ENCODE assay signal across 21 cellular contexts in genomic region chr1:217717959-217718358, GRCh38.
DNase-seq lines count a peak whose midpoint lies in the region; ATAC-seq, FAIRE-seq and TF ChIP-seq lines count a peak whose summit lies in the region.
"Had no signal": no experiment of that assay in that cellular context is flagged by ENCODE, and none has a peak within 500 bp of the region (broad histone marks: within the 10 kb centered on the region; RNA-seq: fewer than 3 reads in every experiment).

No MANE protein-coding gene starts in this region.

- no peak overlapping the region for H4K91ac ChIP-seq in trophoblast cell (ENCODE audit: low read depth, low read length)

- H3K9ac ChIP-seq in trophoblast cell (ENCODE audit: low read length): no peak overlapping the region

- no peak for TF ChIP-seq RAD21 in A549 (conservative IDR thresholded peaks at IDR 0.05 in 1 of 2, IDR thresholded peaks at IDR 0.05 in 1 of 2)

- peak overlapping the region; percentile 60 to 69; a peak in 5 of 6 replicates for H3K27ac ChIP-seq in A549
- no peak overlapping the region for H3K27ac ChIP-seq in trophoblast cell (ENCODE audit: low read depth, low read length)
- H3K27ac ChIP-seq in lower lobe of right lung: no peak overlapping the region
- H3K27ac ChIP-seq: C4-2B, RWPE1, SJSA1 had no signal

- H3K27me3 ChIP-seq in kidney epithelial cell (ENCODE audit: control insufficient read depth, insufficient read depth, low read length): no peaks in the 10 kb centered on the region
- H3K27me3 ChIP-seq in trophoblast cell (ENCODE audit: insufficient read depth, low read length): no peaks in the 10 kb centered on the region
- no peaks in the 10 kb centered on the region for H3K27me3 ChIP-seq in lower lobe of right lung (ENCODE audit: low read depth)
- H3K27me3 ChIP-seq: SJSA1 had no signal

- no peak overlapping the region for H3K4me3 ChIP-seq in A549
- H3K4me3 ChIP-seq in kidney epithelial cell (ENCODE audit: low read depth, low read length): no peak overlapping the region
- H3K4me3 ChIP-seq in trophoblast cell (ENCODE audit: low read depth, low read length): no peak overlapping the region
- H3K4me3 ChIP-seq in lower lobe of right lung: no peak overlapping the region
- H3K4me3 ChIP-seq: SJSA1 had no signal

- H4K12ac ChIP-seq in trophoblast cell (ENCODE audit: low read depth, low read length): no peak overlapping the region

- TF ChIP-seq CTCF in A549 (IDR thresholded peaks at IDR 0.05) (no peak), kidney epithelial cell (IDR thresholded peaks at IDR 0.05; ENCODE audit: insufficient read depth, low read length, poor library complexity, severe bottlenecking) (no peak), lower lobe of right lung (IDR thresholded peaks at IDR 0.05) (no peak)

- H3K18ac ChIP-seq in trophoblast cell (ENCODE audit: low read length): no peak overlapping the region

- H2BK5ac ChIP-seq in trophoblast cell (ENCODE audit: low read depth, low read length, poor library complexity): no peak overlapping the region

- intact Hi-C loops in lower lobe of right lung (cut with DNase I): no loop called here

- H2AFZ ChIP-seq in trophoblast cell (ENCODE audit: insufficient read depth, low read length, poor library complexity): no peak overlapping the region

- peak overlapping the region; percentile 65 for H3K4me2 ChIP-seq in A549
- H3K4me2 ChIP-seq in trophoblast cell (ENCODE audit: low read length): peak overlapping the region; percentile 27

- no peaks in the 10 kb centered on the region for H3K36me3 ChIP-seq in kidney epithelial cell (ENCODE audit: control insufficient read depth, insufficient read depth, low read length)
- no peaks in the 10 kb centered on the region for H3K36me3 ChIP-seq in trophoblast cell (ENCODE audit: control insufficient read depth in 1 of 2, insufficient read depth in 2 of 2, low read length in 2 of 2)
- no peaks in the 10 kb centered on the region for H3K36me3 ChIP-seq in lower lobe of right lung
- H3K36me3 ChIP-seq: SJSA1 had no signal

- no peak overlapping the region for H4K8ac ChIP-seq in trophoblast cell (ENCODE audit: low read depth, low read length)

- CTCF ChIA-PET in A549 (lab: Yijun Ruan, JAX): interaction anchor here (0.8 kb wide), 1 partner anchor 17 kb away, joined by 3 read pairs; no protein-coding TSS in a partner anchor

- H2AK5ac ChIP-seq in trophoblast cell (ENCODE audit: low read length): no peak overlapping the region

- WGBS in A549 (ENCODE audit: missing lambda C conversion rate): 5% methylated on average over 1 of the region's 1 CpG
- no CpG with 5 or more reads among the region's 1 CpG for WGBS in trophoblast cell (ENCODE audit: extremely low coverage, insufficient coverage, insufficient read length)

- H3K4ac ChIP-seq in trophoblast cell (ENCODE audit: low read depth, low read length): no peak overlapping the region

- H3K79me2 ChIP-seq in trophoblast cell (ENCODE audit: control insufficient read depth, insufficient read depth, low read length, poor library complexity): no peaks in the 10 kb centered on the region

- H3K9me3 ChIP-seq in A549 (no peaks in the 10 kb centered on the region), trophoblast cell (ENCODE audit: insufficient read depth, low read depth, low read length) (no peaks in the 10 kb centered on the region), lower lobe of right lung (no peaks in the 10 kb centered on the region)
- H3K9me3 ChIP-seq: SJSA1 had no signal

- DNase-seq in A549 (ENCODE audit: low read depth in 1 of 2, low spot score in 1 of 2): peak; percentile 48 to 68
- DNase-seq in M059J (ENCODE audit: low read depth): peak; percentile 34
- DNase-seq in kidney epithelial cell (ENCODE audit: low read depth): peak; percentile 41
- DNase-seq in trophoblast cell: peak; percentile 80 to 97
- no peak for DNase-seq in NCI-H82 (lab: John Stamatoyannopoulos, UW)
- no peak for DNase-seq in lower lobe of right lung
- DNase-seq: DMS153, MV-4-11, NCI-H1417 treated with DMSO at 0.1 percent for 48 hours, NCI-H2029, NCI-H2171, NCI-H446 treated with DMSO at 0.1 percent for 48 hours, NCI-H748 treated with DMSO at 0.1 percent for 48 hours had no signal

- TF ChIP-seq EP300 in A549 (IDR thresholded peaks at IDR 0.05): 0 out of 5 replicates have a peak, but pooled peaks of 1 of the 2 experiments have one; percentile 34

- no peak overlapping the region for H2BK12ac ChIP-seq in trophoblast cell (ENCODE audit: low read length)

- no peak overlapping the region for H3K23ac ChIP-seq in trophoblast cell (ENCODE audit: low read length)

- ATAC-seq in A549 (peak; percentile 33 to 70; a peak in 5 of 6 replicates), HG02938 (IDR thresholded peaks at IDR 0.05; ENCODE audit: unreplicated experiment) (no peak), esophagus mucosa (no peak), lower lobe of right lung (no peak)

- no peak for TF ChIP-seq POLR2A in A549 (IDR thresholded peaks at IDR 0.05; ENCODE audit: low read length)

- POLR2A ChIA-PET in A549 (lab: Yijun Ruan, JAX): no interaction called here

- H2BK120ac ChIP-seq in trophoblast cell (ENCODE audit: insufficient read depth, low read length, poor library complexity): no peak overlapping the region

- H3K79me1 ChIP-seq in trophoblast cell (ENCODE audit: low read length): no peaks in the 10 kb centered on the region

- no peak overlapping the region for H3K14ac ChIP-seq in trophoblast cell (ENCODE audit: low read length)

- peak; percentile 13 for FAIRE-seq in A549 (lab: Jason Lieb, UNC)
- FAIRE-seq: GM12892, H1, HTR-8/SVneo had no signal

- peaks cover 53% of the 10 kb centered on the region for H3K4me1 ChIP-seq in A549
- H3K4me1 ChIP-seq in trophoblast cell (ENCODE audit: control insufficient read depth in 1 of 2, insufficient read depth in 2 of 2, low read length in 2 of 2): peaks cover 2 to 13% of the 10 kb centered on the region in 2 experiments
- H3K4me1 ChIP-seq in lower lobe of right lung: no peaks in the 10 kb centered on the region
- H3K4me1 ChIP-seq: SJSA1 had no signal

TF ChIP-seq in A549, 52 proteins besides CTCF, POLR2A, EP300 and RAD21:
- TF ChIP-seq HOXB5 (CRISPR knock-in tag; IDR thresholded peaks at IDR 0.05) (no peak), MAX (IDR thresholded peaks at IDR 0.05) (peak; percentile 45; the same call in 1 of the 2 replicates), GATA3 (IDR thresholded peaks at IDR 0.05; ENCODE audit: borderline replicate concordance) (peak; percentile 94), JUNB (IDR thresholded peaks at IDR 0.05) (peak; percentile 41)

Comparison
In these comparisons a context has a peak if more than half of its experiments do, and no peak if none do; other contexts are left out.
1. ATAC-seq: peak in A549 (2 of 2); none in HG02938 (single experiment), esophagus mucosa (single experiment) and lower lobe of right lung (0 of 2).
2. DNase-seq: peak in A549 (2 of 2), M059J (single experiment), kidney epithelial cell (single experiment) and trophoblast cell (2 of 2); none in NCI-H82 (single experiment) and lower lobe of right lung (single experiment).
3. H3K27ac ChIP-seq: peak in A549 (2 of 2); none in trophoblast cell (single experiment) and lower lobe of right lung (single experiment).